ENCODE assay signal across 10 cellular contexts in the genomic region with DNA sequence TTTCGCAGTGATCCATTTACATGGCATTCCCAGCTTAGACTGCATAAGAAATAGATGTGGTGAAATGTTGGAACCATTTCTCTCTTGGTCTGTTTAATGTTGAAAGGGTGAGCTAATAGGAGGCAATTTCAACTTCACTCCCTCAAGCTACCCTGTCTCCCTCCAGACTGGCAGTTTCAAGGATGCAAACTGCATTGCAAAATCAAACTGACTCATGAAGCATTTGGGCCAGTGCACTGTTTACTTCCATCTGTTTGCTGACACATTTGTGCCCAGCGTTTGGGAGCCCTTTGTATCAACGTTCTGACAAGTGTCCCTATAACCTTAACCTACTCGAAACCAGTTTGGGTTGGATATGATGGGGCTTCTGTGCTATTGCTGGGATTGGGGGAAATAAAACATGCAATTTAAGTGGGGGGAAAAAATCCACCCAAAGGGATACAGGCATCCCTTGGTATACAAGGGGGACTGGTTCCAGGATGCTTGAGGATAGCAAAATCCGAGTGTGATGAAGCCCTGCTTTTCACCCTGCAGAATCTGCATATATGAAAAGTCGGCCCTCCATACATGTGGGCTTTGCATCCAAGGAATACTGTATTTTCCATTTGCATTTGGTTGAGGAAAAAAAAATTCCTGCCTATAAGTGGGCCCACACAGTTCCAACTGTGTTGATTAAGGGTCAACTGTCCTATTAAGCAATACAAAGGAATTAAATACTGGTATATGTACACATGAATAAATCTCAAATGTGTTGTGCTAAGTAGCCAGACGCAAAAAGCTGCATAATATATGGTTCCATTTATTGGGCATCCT. TPM values are rescaled to one million over a fixed set of nuclear protein-coding genes. Genes with fewer than 3 reads are reported as not detected.
A peak's percentile ranks its signal among the peaks of the same experiment; 100 is the strongest.
DNase-seq lines count a peak whose midpoint lies in the region; ATAC-seq, FAIRE-seq and TF ChIP-seq lines count a peak whose summit lies in the region.
"Had no signal": no experiment of that assay in that cellular context is flagged by ENCODE, and none has a peak within 500 bp of the region (broad histone marks: within the 10 kb centered on the region; RNA-seq: fewer than 3 reads in every experiment).

No MANE protein-coding gene starts in this region.

- intact Hi-C loops in body of pancreas (cut with DNase I), result no loop called here

- H3K9me3 ChIP-seq in A549 (no peaks in the 10 kb centered on the region), body of pancreas (no peaks in the 10 kb centered on the region), liver (ENCODE audit: control insufficient read depth in 4 of 4, low read length in 3 of 4) (no peaks in the 10 kb centered on the region)

- H3K4me1 Mint-ChIP-seq in osteocyte (ENCODE audit: unreplicated experiment), result peaks cover 42% of the 10 kb centered on the region

- CTCF ChIA-PET in A549 (lab: Yijun Ruan, JAX), result interaction anchor here (0.7 to 1.1 kb wide), 2 partner anchors 11 to 60 kb away, joined by 3 read pairs; no protein-coding TSS in a partner anchor

- TF ChIP-seq CTCF in A549 (IDR thresholded peaks at IDR 0.05) (no peak), body of pancreas (IDR thresholded peaks at IDR 0.05) (no peak), liver (IDR thresholded peaks at IDR 0.05; ENCODE audit: low read depth, low read length, missing input control) (no peak), osteocyte (IDR thresholded peaks at IDR 0.05) (no peak)

- 19% methylated on average over 7 of the region's 7 CpGs for WGBS in A549 (ENCODE audit: missing lambda C conversion rate)
- WGBS in body of pancreas, 2 donors, result 50 to 51% methylated on average over 7 of the region's 7 CpGs
- 54% methylated on average over 7 of the region's 7 CpGs for WGBS in liver

- peaks cover 2% of the 10 kb centered on the region for H3K36me3 Mint-ChIP-seq in osteocyte (ENCODE audit: unreplicated experiment)
- H3K36me3 Mint-ChIP-seq: CD4-positive, CD25-positive, alpha-beta regulatory T cell had no signal

- no peak for FAIRE-seq in A549 (lab: Jason Lieb, UNC)

- no peak overlapping the region for H3K27ac Mint-ChIP-seq in osteocyte (ENCODE audit: unreplicated experiment)
- H3K27ac Mint-ChIP-seq: CD4-positive, CD25-positive, alpha-beta regulatory T cell had no signal

- no peaks in the 10 kb centered on the region for H3K27me3 Mint-ChIP-seq in osteocyte (ENCODE audit: unreplicated experiment)
- H3K27me3 Mint-ChIP-seq: CD4-positive, CD25-positive, alpha-beta regulatory T cell had no signal

- peak; percentile 52 to 54; a peak in 2 of 5 replicates for TF ChIP-seq EP300 in A549 (IDR thresholded peaks at IDR 0.05)

- ATAC-seq in A549 (peak; percentile 89 to 92), body of pancreas (peak; percentile 91), HG02763 (IDR thresholded peaks at IDR 0.05; ENCODE audit: unreplicated experiment) (no peak)

- H3K27me3 ChIP-seq in body of pancreas (no peaks in the 10 kb centered on the region), liver (ENCODE audit: control insufficient read depth in 4 of 4, insufficient read depth in 4 of 4, low read length in 3 of 4) (no peaks in the 10 kb centered on the region)

- H3K9me3 Mint-ChIP-seq in osteocyte (ENCODE audit: unreplicated experiment), result no peaks in the 10 kb centered on the region

- no peak overlapping the region for H3K4me3 Mint-ChIP-seq in osteocyte (ENCODE audit: unreplicated experiment)
- H3K4me3 Mint-ChIP-seq: CD4-positive, CD25-positive, alpha-beta regulatory T cell had no signal

- TF ChIP-seq POLR2A in A549 (IDR thresholded peaks at IDR 0.05; ENCODE audit: low read length) (no peak), body of pancreas (IDR thresholded peaks at IDR 0.05) (no peak)

- peak in 1 of 2 experiments; percentile 40; a peak in 2 of 5 replicates for TF ChIP-seq RAD21 in A549 (conservative IDR thresholded peaks at IDR 0.05 in 1 of 2, IDR thresholded peaks at IDR 0.05 in 1 of 2)
- TF ChIP-seq RAD21 in liver (IDR thresholded peaks at IDR 0.05), result peak; percentile 50 to 53

- POLR2A ChIA-PET in A549 (lab: Yijun Ruan, JAX), result interaction anchor here (0.7 to 1.3 kb wide), 3 partner anchors 12 to 20 kb away, joined by 4 to 12 read pairs (median 5); partner anchors contain the start of gene RHEB

- no peak overlapping the region for H3K4me3 ChIP-seq in A549
- no peak overlapping the region for H3K4me3 ChIP-seq in body of pancreas
- no peak overlapping the region for H3K4me3 ChIP-seq in liver (ENCODE audit: low read depth in 1 of 3, low read length in 3 of 3)

- H3K9ac ChIP-seq in liver (ENCODE audit: low read depth in 1 of 2, low read length in 2 of 2), result no peak overlapping the region

- no peaks in the 10 kb centered on the region for H3K36me3 ChIP-seq in body of pancreas (replicated peaks in 1 of 2; ENCODE audit: insufficient read depth in 1 of 2, low read depth in 2 of 2)
- no peaks in the 10 kb centered on the region for H3K36me3 ChIP-seq in liver (ENCODE audit: control insufficient read depth in 4 of 4, insufficient read depth in 3 of 4, low read depth in 1 of 4, low read length in 3 of 4)

- DNase-seq in A549 (ENCODE audit: low read depth in 1 of 2, low spot score in 1 of 2) (peak in 1 of 2 experiments; percentile 78), HT1080 (ENCODE audit: low read depth) (peak; percentile 56), body of pancreas (peak; percentile 47 to 76 (median 60)), NCI-H128 (lab: John Stamatoyannopoulos, UW; ENCODE audit: unreplicated experiment) (no peak), NCI-H446 treated with DMSO at 0.1 percent for 48 hours (lab: John Stamatoyannopoulos, UW) (no peak), osteocyte (ENCODE audit: extremely low spot score, unreplicated experiment) (no peak)
- DNase-seq: activated effector memory CD4-positive, alpha-beta T cell treated with Interleukin-2 at 50 U/mL for 16 hours; CD4-positive, CD25-positive, alpha-beta regulatory T cell had no signal

- H3K4me2 ChIP-seq in A549, result peak overlapping the region; percentile 87

- H3K4me1 ChIP-seq in A549, result peaks cover 72% of the 10 kb centered on the region
- H3K4me1 ChIP-seq in body of pancreas, result peaks cover 34% of the 10 kb centered on the region
- H3K4me1 ChIP-seq in liver (ENCODE audit: control insufficient read depth in 4 of 4, insufficient read depth in 4 of 4, low read length in 3 of 4), result peaks cover 3 to 16% (median 14%) of the 10 kb centered on the region in 4 donors

- H3K27ac ChIP-seq in A549, result peak overlapping the region; percentile 68 to 79
- peak overlapping the region in 3 of 4 donors; percentile 16 to 54 (median 43) for H3K27ac ChIP-seq in body of pancreas
- peak overlapping the region; percentile 65 to 85 for H3K27ac ChIP-seq in liver (ENCODE audit: low read depth in 1 of 2, low read length in 2 of 2)

TF ChIP-seq in A549, 52 proteins besides CTCF, POLR2A, EP300 and RAD21 (continues in another document):
- TF ChIP-seq BHLHE40 (IDR thresholded peaks at IDR 0.05; ENCODE audit: low read depth, low read length), result no peak
- no peak for TF ChIP-seq SREBF2 (IDR thresholded peaks at IDR 0.05)
- TF ChIP-seq FOSL2 (IDR thresholded peaks at IDR 0.05), result peak; percentile 83
- TF ChIP-seq FOSL2 (CRISPR knock-in tag; IDR thresholded peaks at IDR 0.05), result peak; percentile 81
- TF ChIP-seq FOXS1 (CRISPR knock-in tag; IDR thresholded peaks at IDR 0.05), result no peak
- no peak for TF ChIP-seq RARB (CRISPR knock-in tag; IDR thresholded peaks at IDR 0.05)
- TF ChIP-seq HOXA7 (CRISPR knock-in tag; IDR thresholded peaks at IDR 0.05), result no peak
- no peak for TF ChIP-seq NPAS2 (CRISPR knock-in tag; IDR thresholded peaks at IDR 0.05; ENCODE audit: borderline replicate concordance)
- TF ChIP-seq ZFP36 (IDR thresholded peaks at IDR 0.05; ENCODE audit: borderline replicate concordance, partially characterized antibody), result peak; percentile 50
- no peak for TF ChIP-seq POLR2AphosphoS2 (conservative IDR thresholded peaks at IDR 0.05; ENCODE audit: low read length)
- no peak for TF ChIP-seq CHD2 (IDR thresholded peaks at IDR 0.05; ENCODE audit: low read length, partially characterized antibody)

TF ChIP-seq in liver, 16 proteins besides CTCF, POLR2A, EP300 and RAD21 (continues in another document):
- TF ChIP-seq EGR1 (IDR thresholded peaks at IDR 0.05; ENCODE audit: low read depth in 2 of 2), result peak in 1 of 2 donors; percentile 62
- TF ChIP-seq GABPA (IDR thresholded peaks at IDR 0.05 in 1 of 2, conservative IDR thresholded peaks at IDR 0.05 in 1 of 2), result no peak
- TF ChIP-seq, protein P1, sequence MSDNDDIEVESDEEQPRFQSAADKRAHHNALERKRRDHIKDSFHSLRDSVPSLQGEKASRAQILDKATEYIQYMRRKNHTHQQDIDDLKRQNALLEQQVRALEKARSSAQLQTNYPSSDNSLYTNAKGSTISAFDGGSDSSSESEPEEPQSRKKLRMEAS (IDR thresholded peaks at IDR 0.05), result peak; percentile 61
- TF ChIP-seq SP1 (IDR thresholded peaks at IDR 0.05), result peak; percentile 78
- peak; percentile 84 for TF ChIP-seq YY1 (IDR thresholded peaks at IDR 0.05)
- peak; percentile 90 for TF ChIP-seq FOXA2 (IDR thresholded peaks at IDR 0.05)
- TF ChIP-seq FOXA1 (IDR thresholded peaks at IDR 0.05), result peak; percentile 87
- TF ChIP-seq ZBTB33 (IDR thresholded peaks at IDR 0.05), result peak; percentile 66
- no peak for TF ChIP-seq HNF4G (IDR thresholded peaks at IDR 0.05)

RNA-seq across cellular contexts. Expression of gene RHEB, which starts 15.6 kb away (rescaled TPM):
- polyA plus RNA-seq in A549 (2011; rRNA removed), result 148 and 198 TPM in 2 replicates
- polyA plus RNA-seq in A549 (2012; cell fraction: cytosol; rRNA removed), result 61.9 and 65.5 TPM in 2 replicates
- 27.8 and 48.0 TPM in 2 replicates for polyA plus RNA-seq in A549 (2012; cell fraction: nucleus; rRNA removed)
- polyA plus RNA-seq in A549 (2017; fragmentation: RNase III; extraction: RNeasy Plus Mini Kit Qiagen cat#74134 plus additional on column Dnase treatment), result 102 to 112 TPM (median 110 TPM) in 3 replicates
- polyA minus RNA-seq in A549 (2011; rRNA and poly(A)+ RNA removed), result 15.0 and 17.8 TPM in 2 replicates
- total RNA-seq in HT1080 (2014; rRNA removed; shearing (Covaris generic)), result 108 and 120 TPM in 2 replicates
- 221 and 230 TPM in 2 replicates for polyA plus RNA-seq in HT1080 (2015; cell fraction: cytosol; rRNA removed)
- 87.0 and 99.7 TPM in 2 replicates for polyA plus RNA-seq in HT1080 (2015; cell fraction: nucleus; rRNA removed)
- 10 to 100 TPM; 44.9 to 91.0 TPM for total RNA-seq in body of pancreas
- total RNA-seq in liver, result 10 to 100 TPM; 29.5 to 31.6 TPM
- 10 to 100 TPM; 41.4 to 59.0 TPM for polyA plus RNA-seq in liver
- 97.2 and 97.7 TPM in 2 replicates for total RNA-seq in osteocyte

Comparison
In these comparisons a context has a peak if more than half of its experiments do, and no peak if none do; other contexts are left out.
1. DNase-seq: peak in HT1080 (single experiment) and body of pancreas (4 of 4); none in NCI-H128 (single experiment), NCI-H446 treated with DMSO at 0.1 percent for 48 hours (single experiment) and osteocyte (single experiment).
2. Peak in every context shown above with its lines, with median percentiles within 50 percentile points of each other: H3K27ac ChIP-seq.